23 cellular contexts compared by ENCODE assay signal in the genomic region with DNA sequence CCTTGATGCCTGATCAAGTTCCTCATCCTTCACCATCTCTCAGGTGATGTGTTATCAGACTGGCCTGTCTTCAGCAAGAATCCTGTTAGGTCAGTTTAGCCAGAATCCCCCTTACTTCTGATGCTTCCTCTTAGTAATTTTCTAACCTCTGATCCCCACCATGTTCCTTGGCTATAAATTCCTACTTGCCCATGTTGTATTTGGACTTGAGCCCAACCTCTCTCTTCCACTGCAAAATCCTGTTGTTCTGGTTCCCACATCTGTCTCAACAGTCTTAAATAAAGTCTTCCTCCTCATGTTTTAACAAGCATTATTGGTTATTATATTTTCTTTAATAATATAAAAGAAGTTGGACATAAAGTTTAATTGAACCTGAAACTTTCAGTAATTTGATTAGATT.
"Had no signal": no experiment of that assay in that cellular context is flagged by ENCODE, and none has a peak within 500 bp of the region (broad histone marks: within the 10 kb centered on the region; RNA-seq: fewer than 3 reads in every experiment).

No MANE protein-coding gene starts in this region.

- H3K4me3 Mint-ChIP-seq: activated CD8-positive, alpha-beta T cell treated with anti-CD3 and anti-CD28 coated beads, Interleukin-2, amount 10 ng/mL, durations not matched to agents 7 days and 5 days; naive B cell; neural progenitor cell; stimulated activated naive B cell treated with anti-CD40 and anti-IgM and Interleukin-4, amounts not matched to agents 10 μg/mL and 1 μg/mL and 100 μg/mL, for 72 hours; T-helper 2 cell treated with Interferon-gamma antibody and Interleukin-4, amounts not matched to agents 5 μg/mL and 100 μg/mL, for 36 hours had no signal

- H3K36me3 Mint-ChIP-seq: activated naive CD4-positive, alpha-beta T cell treated with anti-CD3 and anti-CD28 coated beads, Interleukin-2, amount 50 U/mL, for 72 hours; naive B cell; neural progenitor cell; stimulated activated naive B cell treated with anti-CD40 and anti-IgM and Interleukin-4, amounts not matched to agents 10 μg/mL and 1 μg/mL and 100 μg/mL, for 72 hours had no signal

- H2AFZ ChIP-seq: neural progenitor cell had no signal

- H3K4me1 ChIP-seq: ascending aorta, foreskin keratinocyte, lower lobe of right lung, neural progenitor cell, transverse colon, vagina had no signal

- H3K9me3 ChIP-seq: ascending aorta, lower lobe of right lung, transverse colon, vagina had no signal

- H3K4me1 Mint-ChIP-seq: naive B cell; neural progenitor cell; stimulated activated naive B cell treated with anti-CD40 and anti-IgM and Interleukin-4, amounts not matched to agents 10 μg/mL and 1 μg/mL and 100 μg/mL, for 72 hours had no signal

- H3K4me2 ChIP-seq: neural progenitor cell had no signal

- ATAC-seq: activated CD8-positive, alpha-beta T cell treated with anti-CD3 and anti-CD28 coated beads, Interleukin-2, amount 10 ng/mL, durations not matched to agents 7 days and 5 days; activated naive CD4-positive, alpha-beta T cell treated with anti-CD3 and anti-CD28 coated beads, Interleukin-2, amount 50 U/mL, for 72 hours; foreskin keratinocyte; left lobe of liver; lower lobe of right lung; sciatic nerve; stimulated activated naive B cell treated with anti-CD40 and anti-IgM and Interleukin-4, amounts not matched to agents 10 μg/mL and 1 μg/mL and 100 μg/mL, for 72 hours had no signal

- DNase-seq: activated CD4-positive, alpha-beta T cell treated with anti-CD3 and anti-CD28 coated beads for 1 hour; activated CD4-positive, alpha-beta T cell treated with anti-CD3 and anti-CD28 coated beads, Interleukin-2, amount 50 U/mL, for 1 hour; activated CD8-positive, alpha-beta T cell treated with anti-CD3 and anti-CD28 coated beads, Interleukin-2, amount 10 ng/mL, durations not matched to agents 7 days and 5 days; dermis blood vessel endothelial cell; effector CD8-positive, alpha-beta T cell; kidney; lower lobe of right lung; naive B cell; posterior cingulate gyrus; small intestine; stimulated activated CD4-positive, alpha-beta T cell treated with anti-CD3 and anti-CD28 coated beads, Interleukin-2, amount 100 ng/mL, for 48 hours; stimulated activated CD8-positive, alpha-beta memory T cell treated with anti-CD3 and anti-CD28 coated beads, Interleukin-4, amount 100 ng/mL, for 48 hours; stimulated activated naive B cell treated with anti-CD40 and anti-IgM and Interleukin-4, amounts not matched to agents 10 μg/mL and 1 μg/mL and 100 μg/mL, for 72 hours; transverse colon had no signal

- H3K9ac ChIP-seq: neural progenitor cell had no signal

- FAIRE-seq: kidney, TTC549 had no signal

- H3K27me3 ChIP-seq: ascending aorta, foreskin keratinocyte, neural progenitor cell, transverse colon, vagina had no signal

- H3K9me3 Mint-ChIP-seq: neural progenitor cell had no signal

- H3K4me3 ChIP-seq: ascending aorta, lower lobe of right lung, neural progenitor cell, transverse colon, vagina had no signal

- H3K27ac ChIP-seq: ascending aorta, foreskin keratinocyte, lower lobe of right lung, neural progenitor cell, transverse colon, vagina had no signal

- H3K36me3 ChIP-seq: ascending aorta, lower lobe of right lung, neural progenitor cell, transverse colon, vagina had no signal

- H3K27me3 Mint-ChIP-seq: naive B cell; stimulated activated naive B cell treated with anti-CD40 and anti-IgM and Interleukin-4, amounts not matched to agents 10 μg/mL and 1 μg/mL and 100 μg/mL, for 72 hours had no signal

- H3K27ac Mint-ChIP-seq: activated CD8-positive, alpha-beta T cell treated with anti-CD3 and anti-CD28 coated beads, Interleukin-2, amount 10 ng/mL, durations not matched to agents 7 days and 5 days; activated naive CD4-positive, alpha-beta T cell treated with anti-CD3 and anti-CD28 coated beads, Interleukin-2, amount 50 U/mL, for 72 hours; naive B cell; neural progenitor cell; stimulated activated naive B cell treated with anti-CD40 and anti-IgM and Interleukin-4, amounts not matched to agents 10 μg/mL and 1 μg/mL and 100 μg/mL, for 72 hours; T-helper 2 cell treated with Interferon-gamma antibody and Interleukin-4, amounts not matched to agents 5 μg/mL and 100 μg/mL, for 36 hours had no signal
